ENCODE assay signal across 9 cellular contexts in the genomic region with DNA sequence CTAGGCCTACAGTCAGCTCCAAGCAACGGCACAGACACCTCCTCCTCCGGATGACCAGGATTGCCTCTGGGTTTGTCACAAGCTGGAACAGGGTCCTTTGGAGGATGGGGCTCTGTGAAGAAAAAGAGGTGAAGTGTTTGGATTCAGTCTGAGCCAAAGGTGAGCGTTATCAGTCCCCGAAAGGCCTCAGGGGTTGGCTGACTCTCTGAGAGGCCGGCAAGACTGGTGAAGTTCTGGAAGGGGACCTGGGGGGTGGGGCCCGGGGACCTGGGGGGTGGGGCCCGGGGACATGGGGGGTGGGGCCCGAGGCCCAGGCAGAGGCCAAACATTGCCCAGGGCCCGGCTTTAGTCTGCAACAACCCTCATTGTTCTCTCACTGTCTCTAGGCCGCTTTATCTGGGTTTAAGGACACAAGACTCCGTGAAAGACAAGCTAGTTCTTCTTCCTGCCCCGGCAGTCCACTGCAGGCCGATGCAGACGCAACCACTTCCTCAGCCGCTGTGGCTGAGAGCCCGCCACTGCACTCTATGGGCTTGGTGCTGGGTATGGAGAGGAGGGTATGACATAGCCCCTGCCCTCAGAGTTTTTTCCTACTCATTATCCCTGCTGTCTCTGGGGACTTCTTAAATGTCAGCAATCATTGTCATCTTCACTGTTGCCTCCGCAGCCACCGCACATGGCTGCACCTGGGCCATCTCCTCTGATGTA. TPM values are rescaled to one million over a fixed set of nuclear protein-coding genes. Genes with fewer than 3 reads are reported as not detected.
DNase-seq lines count a peak whose midpoint lies in the region; ATAC-seq, FAIRE-seq and TF ChIP-seq lines count a peak whose summit lies in the region.
"Had no signal": no experiment of that assay in that cellular context is flagged by ENCODE, and none has a peak within 500 bp of the region (broad histone marks: within the 10 kb centered on the region; RNA-seq: fewer than 3 reads in every experiment).

No MANE protein-coding gene starts in this region.

- H3K9ac ChIP-seq in GM12878 (ENCODE audit: control insufficient read depth, insufficient read depth, low read length): no peak overlapping the region
- no peak overlapping the region for H3K9ac ChIP-seq in parathyroid adenoma

- H3K27ac ChIP-seq in GM12878 (ENCODE audit: control insufficient read depth, insufficient read depth) (no peak overlapping the region), parathyroid adenoma (no peak overlapping the region)

- POLR2A ChIA-PET in GM12878 (lab: Charles Lee): interaction anchor here (0.9 kb wide), 1 partner anchor 40 kb away, joined by 4 read pairs; no protein-coding TSS in a partner anchor

- peak; percentile 65 to 74 for ATAC-seq in activated CD4-positive, CD25-positive, alpha-beta regulatory T cell treated with anti-CD3 and anti-CD28 coated beads, Interleukin-2, amount 50 U/mL, for 24 hours
- ATAC-seq in GM12878 (no peak), HG03196 (IDR thresholded peaks at IDR 0.05; ENCODE audit: unreplicated experiment) (no peak)

- TF ChIP-seq RAD21 in GM12878 (IDR thresholded peaks at IDR 0.05; ENCODE audit: insufficient read depth, low read depth, low read length): no peak

- FAIRE-seq in GM12878 (lab: Jason Lieb, UNC): no peak

- H3K79me2 ChIP-seq in GM12878 (ENCODE audit: control insufficient read depth, insufficient read depth, low read length) (no peaks in the 10 kb centered on the region), parathyroid adenoma (no peaks in the 10 kb centered on the region)

- H3K27me3 ChIP-seq in GM12878 (replicated peaks in 1 of 2; ENCODE audit: control insufficient read depth in 2 of 2, insufficient read depth in 2 of 2, low read length in 1 of 2) (no peaks in the 10 kb centered on the region), parathyroid adenoma (ENCODE audit: control insufficient read depth, insufficient read depth, low read length) (no peaks in the 10 kb centered on the region)

- CTCF ChIA-PET in GM12878 (lab: Yijun Ruan, JAX): interaction anchor here (0.7 to 2.0 kb wide), 2 partner anchors 18 to 904 kb away, joined by 3 to 6 read pairs; no protein-coding TSS in a partner anchor

- H3K9me3 ChIP-seq in GM12878 (replicated peaks; ENCODE audit: control insufficient read depth, insufficient read depth, low read length): no peaks in the 10 kb centered on the region
- no peaks in the 10 kb centered on the region for H3K9me3 ChIP-seq in parathyroid adenoma (ENCODE audit: control insufficient read depth, low read length)

- TF ChIP-seq CTCF in GM12878 (IDR thresholded peaks at IDR 0.05 in 2 of 3, conservative IDR thresholded peaks at IDR 0.05 in 1 of 3; ENCODE audit: control insufficient read depth in 2 of 3, extremely low read depth in 1 of 3, insufficient read depth in 1 of 3, low read depth in 3 of 3, low read length in 3 of 3): no peak
- no peak for TF ChIP-seq CTCF in parathyroid adenoma (IDR thresholded peaks at IDR 0.05)

- in situ Hi-C loops in GM12878 (cut with MboI): no loop called here

- 55% methylated on average over 15 of the region's 18 CpGs for WGBS in GM12878 (ENCODE audit: insufficient coverage, insufficient replicate concordance, low lambda C conversion rate, missing lambda C conversion rate)

- H4K20me1 ChIP-seq in GM12878 (ENCODE audit: control insufficient read depth, insufficient read depth): no peaks in the 10 kb centered on the region

- H3K4me2 ChIP-seq in GM12878 (ENCODE audit: control insufficient read depth, insufficient read depth) (no peak overlapping the region), parathyroid adenoma (ENCODE audit: low read length) (no peak overlapping the region)

- no TSS peak for BruUV-seq in GM12878 (replicated peaks; lab: Mats Ljungman, UMichigan)

- H2AFZ ChIP-seq in GM12878 (ENCODE audit: control insufficient read depth, low read depth, low read length): no peak overlapping the region
- H2AFZ ChIP-seq in parathyroid adenoma: peak overlapping the region; percentile 79

- SMC1A ChIA-PET in GM12878 (lab: Charles Lee; ENCODE audit: uncharacterized antibody, unreplicated experiment): interaction anchor here (0.6 kb wide), 1 partner anchor 211 kb away, joined by 4 read pairs; no protein-coding TSS in a partner anchor

- DNase-seq in activated CD4-positive, CD25-positive, alpha-beta regulatory T cell treated with anti-CD3 and anti-CD28 coated beads, Interleukin-2, amount 50 U/mL, for 72 hours: no peak
- DNase-seq in NCI-H2171 (lab: John Stamatoyannopoulos, UW) (peak; percentile 44), GM12878 (ENCODE audit: low read depth, low spot score) (no peak), T-helper 9 cell (no peak)
- DNase-seq in stimulated activated CD4-positive, alpha-beta T cell treated with anti-CD3 and anti-CD28 coated beads, Interleukin-4, amount 100 ng/mL, for 1 hour: no peak
- DNase-seq: ACHN had no signal

- H3K36me3 ChIP-seq in GM12878 (ENCODE audit: control insufficient read depth in 2 of 2, insufficient read depth in 2 of 2, low read length in 1 of 2) (no peaks in the 10 kb centered on the region), parathyroid adenoma (ENCODE audit: control insufficient read depth, insufficient read depth, low read length) (no peaks in the 10 kb centered on the region)

- intact Hi-C loops in GM12878 (cut with micrococcal nuclease; ENCODE audit: unreplicated experiment): no loop called here

- no peak for TF ChIP-seq EP300 in GM12878 (IDR thresholded peaks at IDR 0.05; ENCODE audit: borderline replicate concordance in 1 of 2, control insufficient read depth in 1 of 2, low read depth in 2 of 2, low read length in 2 of 2)

- H3K4me3 ChIP-seq in GM12878 (no peak overlapping the region), parathyroid adenoma (ENCODE audit: low read depth, low read length) (no peak overlapping the region)

- H3K4me1 ChIP-seq in GM12878 (ENCODE audit: control insufficient read depth, insufficient read depth, low read length) (peaks cover 14% of the 10 kb centered on the region), parathyroid adenoma (peaks cover 7% of the 10 kb centered on the region)

- no peak for TF ChIP-seq POLR2A in GM12878 (IDR thresholded peaks at IDR 0.05; ENCODE audit: low read depth, low read length)

- RAD21 ChIA-PET in GM12878 (lab: Charles Lee; ENCODE audit: unreplicated experiment): no interaction called here

TF ChIP-seq in GM12878, 131 proteins besides CTCF, POLR2A, EP300 and RAD21:
- TF ChIP-seq RUNX3 (IDR thresholded peaks at IDR 0.05; ENCODE audit: low read length) (peak; percentile 44), PML (IDR thresholded peaks at IDR 0.05; ENCODE audit: low read length) (no peak)

RNA-seq across cellular contexts. Expression of a gene that starts 27.4 kb away (rescaled TPM):
- total RNA-seq in GM12878 (2013; cell fraction: nucleolus; rRNA removed): 269 and 285 TPM in 2 replicates
- total RNA-seq in GM12878 (2014; rRNA removed): 287 and 299 TPM in 2 replicates
- total RNA-seq in GM12878 (2014; rRNA removed; fragmentation: Illumina TruSeq; extraction: Trizol): 178 and 179 TPM in 2 replicates
- 336 and 346 TPM in 2 replicates for total RNA-seq in GM12878 (2021)
- 193 TPM for polyA plus RNA-seq in GM12878 (2011; ENCODE audit: low read depth)
- polyA plus RNA-seq in GM12878 (2011; rRNA removed): 190 and 232 TPM in 2 replicates
- polyA plus RNA-seq in GM12878 (2011; cell fraction: cytosol; rRNA removed): 284 and 288 TPM in 2 replicates
- 240 and 286 TPM in 2 replicates for polyA plus RNA-seq in GM12878 (2011; cell fraction: nucleus; rRNA removed)
- 258 and 314 TPM in 2 replicates for polyA plus RNA-seq in GM12878 (2012)
- polyA plus RNA-seq in GM12878 (2014; fragmentation: Illumina TruSeq; extraction: Trizol): 251 and 258 TPM in 2 replicates
- polyA plus RNA-seq in GM12878 (2014; fragmentation: Nextera tagmentation; extraction: Ambion mirVana): 100 to 1,000 TPM; 280 to 312 TPM
- polyA plus RNA-seq in GM12878 (2014; rRNA removed): 309 and 310 TPM in 2 replicates
- polyA plus RNA-seq in GM12878 (2016; fragmentation: Nextera tagmentation; extraction: Ambion mirVana): 100 to 1,000 TPM; 275 to 291 TPM
- polyA minus RNA-seq in GM12878 (2011; rRNA and poly(A)+ RNA removed): 185 and 279 TPM in 2 replicates
- polyA minus RNA-seq in GM12878 (2011; cell fraction: cytosol; rRNA and poly(A)+ RNA removed): 85.0 and 93.7 TPM in 2 replicates
- 43.9 and 51.0 TPM in 2 replicates for polyA minus RNA-seq in GM12878 (2011; cell fraction: nucleus; rRNA and poly(A)+ RNA removed)

Comparison
In these comparisons a context has a peak if more than half of its experiments do, and no peak if none do; other contexts are left out.
1. ATAC-seq: peak in activated CD4-positive, CD25-positive, alpha-beta regulatory T cell treated with anti-CD3 and anti-CD28 coated beads, Interleukin-2, amount 50 U/mL, for 24 hours (2 of 2); none in GM12878 (single experiment) and HG03196 (single experiment).